In the genomic region with DNA sequence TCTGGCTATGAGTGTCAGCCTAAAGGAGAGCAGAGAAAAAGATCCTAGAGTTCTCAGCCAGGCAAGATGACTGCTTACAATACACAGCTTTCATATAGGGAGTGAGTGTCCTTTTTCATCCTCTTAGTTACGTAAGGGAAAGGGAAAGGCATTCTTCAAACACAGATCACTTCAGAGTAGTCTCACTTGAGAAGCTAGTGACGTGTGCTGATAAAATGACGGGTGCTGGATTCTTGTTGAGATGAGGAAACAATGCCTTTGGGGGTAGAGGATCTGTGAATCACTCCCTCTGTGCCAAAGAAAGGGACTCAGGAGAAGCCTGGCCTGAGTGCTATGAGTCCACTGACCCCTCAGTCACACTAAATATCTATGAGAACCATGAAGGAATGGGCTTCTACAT, we compare ENCODE assay signal across 10 cellular contexts.
DNase-seq lines count a peak whose midpoint lies in the region; ATAC-seq and TF ChIP-seq lines count a peak whose summit lies in the region.
"Had no signal": no experiment of that assay in that cellular context is flagged by ENCODE, and none has a peak within 500 bp of the region (broad histone marks: within the 10 kb centered on the region; RNA-seq: fewer than 3 reads in every experiment).

No MANE protein-coding gene starts in this region.

- H4K8ac ChIP-seq in trophoblast cell (ENCODE audit: low read depth, low read length) = no peak overlapping the region

- peak overlapping the region; percentile 78 to 86 for H3K27ac ChIP-seq in esophagus (ENCODE audit: low read depth in 2 of 2, low read length in 1 of 2)
- peak overlapping the region; percentile 37 for H3K27ac ChIP-seq in trophoblast cell (ENCODE audit: low read depth, low read length)

- peaks cover 29% of the 10 kb centered on the region for H3K27me3 Mint-ChIP-seq in osteocyte (ENCODE audit: unreplicated experiment)
- peaks cover 32% of the 10 kb centered on the region for H3K27me3 Mint-ChIP-seq in activated CD4-positive, alpha-beta T cell treated with anti-CD3 and anti-CD28 coated beads, Interleukin-2, amount 10 ng/mL, durations not matched to agents 24 days and 14 days

- H3K36me3 ChIP-seq in esophagus (ENCODE audit: control insufficient read depth in 2 of 2, insufficient read depth in 2 of 2, low read length in 1 of 2) (no peaks in the 10 kb centered on the region), trophoblast cell (ENCODE audit: control insufficient read depth in 1 of 2, insufficient read depth in 2 of 2, low read length in 2 of 2) (no peaks in the 10 kb centered on the region)

- H3K9ac ChIP-seq in trophoblast cell (ENCODE audit: low read length) = no peak overlapping the region

- no peak overlapping the region for H2BK12ac ChIP-seq in trophoblast cell (ENCODE audit: low read length)

- no peak overlapping the region for H3K4me2 ChIP-seq in trophoblast cell (ENCODE audit: low read length)

- H2AK5ac ChIP-seq in trophoblast cell (ENCODE audit: low read length) = no peak overlapping the region

- ATAC-seq in GM21447 (IDR thresholded peaks at IDR 0.05; ENCODE audit: unreplicated experiment) (no peak), GM19395 (IDR thresholded peaks at IDR 0.05; ENCODE audit: unreplicated experiment) (no peak)
- ATAC-seq: naive thymus-derived CD8-positive, alpha-beta T cell had no signal

- H3K23ac ChIP-seq in trophoblast cell (ENCODE audit: low read length) = no peak overlapping the region

- H3K4me1 ChIP-seq in esophagus (ENCODE audit: control insufficient read depth in 2 of 2, insufficient read depth in 2 of 2, low read length in 1 of 2) = peaks cover 0 to 2% of the 10 kb centered on the region in 2 donors
- peaks cover 25 to 30% of the 10 kb centered on the region in 2 experiments for H3K4me1 ChIP-seq in trophoblast cell (ENCODE audit: control insufficient read depth in 1 of 2, insufficient read depth in 2 of 2, low read length in 2 of 2)

- peak overlapping the region; percentile 40 for H2BK120ac ChIP-seq in trophoblast cell (ENCODE audit: insufficient read depth, low read length, poor library complexity)

- WGBS in esophagus, 2 donors = 51 to 64% methylated on average over 3 of the region's 3 CpGs
- no CpG with 5 or more reads among the region's 3 CpGs for WGBS in trophoblast cell (ENCODE audit: extremely low coverage, insufficient coverage, insufficient read length)

- no peak overlapping the region for H3K18ac ChIP-seq in trophoblast cell (ENCODE audit: low read length)

- H3K27me3 ChIP-seq in esophagus (ENCODE audit: control insufficient read depth in 1 of 2, insufficient read depth in 2 of 2, low read length in 2 of 2) (no peaks in the 10 kb centered on the region), trophoblast cell (ENCODE audit: insufficient read depth, low read length) (no peaks in the 10 kb centered on the region)

- H3K14ac ChIP-seq in trophoblast cell (ENCODE audit: low read length) = no peak overlapping the region

- H3K9me3 ChIP-seq in esophagus (ENCODE audit: control insufficient read depth in 2 of 2, insufficient read depth in 1 of 2, low read depth in 1 of 2, low read length in 1 of 2) = peaks cover 0 to 3% of the 10 kb centered on the region in 2 donors
- peaks cover 4% of the 10 kb centered on the region for H3K9me3 ChIP-seq in trophoblast cell (ENCODE audit: insufficient read depth, low read depth, low read length)

- H3K4me1 Mint-ChIP-seq in osteocyte (ENCODE audit: unreplicated experiment) = peaks cover 20% of the 10 kb centered on the region
- no peaks in the 10 kb centered on the region for H3K4me1 Mint-ChIP-seq in activated CD4-positive, alpha-beta T cell treated with anti-CD3 and anti-CD28 coated beads, Interleukin-2, amount 10 ng/mL, durations not matched to agents 24 days and 14 days

- H3K4ac ChIP-seq in trophoblast cell (ENCODE audit: low read depth, low read length) = no peak overlapping the region

- DNase-seq in HCEC 1CT = peak; percentile 58
- DNase-seq in NCI-H460 (ENCODE audit: extremely low read depth, low read depth) = peak; percentile 94
- peak; percentile 95 to 98 for DNase-seq in trophoblast cell
- DNase-seq in osteocyte (ENCODE audit: extremely low spot score, unreplicated experiment) = no peak
- no peak for DNase-seq in activated CD4-positive, alpha-beta T cell treated with anti-CD3 and anti-CD28 coated beads, Interleukin-2, amount 10 ng/mL, durations not matched to agents 24 days and 14 days
- DNase-seq: activated naive CD4-positive, alpha-beta T cell treated with Interleukin-2 at 50 U/mL for 16 hours; naive thymus-derived CD8-positive, alpha-beta T cell had no signal

- intact Hi-C loops in activated CD4-positive, alpha-beta T cell treated with anti-CD3 and anti-CD28 coated beads, Interleukin-2, amount 10 ng/mL, durations not matched to agents 24 days and 14 days (cut with micrococcal nuclease) = no loop called here

- H3K79me2 ChIP-seq in trophoblast cell (ENCODE audit: control insufficient read depth, insufficient read depth, low read length, poor library complexity) = no peaks in the 10 kb centered on the region

- no peak overlapping the region for H4K12ac ChIP-seq in trophoblast cell (ENCODE audit: low read depth, low read length)

- H3K4me3 ChIP-seq in esophagus (ENCODE audit: low read depth in 1 of 2, low read length in 2 of 2) (no peak overlapping the region), trophoblast cell (ENCODE audit: low read depth, low read length) (no peak overlapping the region)

- no peak overlapping the region for H2AFZ ChIP-seq in trophoblast cell (ENCODE audit: insufficient read depth, low read length, poor library complexity)

- no peak overlapping the region for H3K4me3 Mint-ChIP-seq in osteocyte (ENCODE audit: unreplicated experiment)
- H3K4me3 Mint-ChIP-seq in activated CD4-positive, alpha-beta T cell treated with anti-CD3 and anti-CD28 coated beads, Interleukin-2, amount 10 ng/mL, durations not matched to agents 24 days and 14 days = no peak overlapping the region
- H3K4me3 Mint-ChIP-seq: naive thymus-derived CD8-positive, alpha-beta T cell had no signal

- peaks cover 12% of the 10 kb centered on the region for H3K9me3 Mint-ChIP-seq in osteocyte (ENCODE audit: unreplicated experiment)
- no peaks in the 10 kb centered on the region for H3K9me3 Mint-ChIP-seq in activated CD4-positive, alpha-beta T cell treated with anti-CD3 and anti-CD28 coated beads, Interleukin-2, amount 10 ng/mL, durations not matched to agents 24 days and 14 days

- H3K27ac Mint-ChIP-seq in osteocyte (ENCODE audit: unreplicated experiment) = no peak overlapping the region
- no peak overlapping the region for H3K27ac Mint-ChIP-seq in activated CD4-positive, alpha-beta T cell treated with anti-CD3 and anti-CD28 coated beads, Interleukin-2, amount 10 ng/mL, durations not matched to agents 24 days and 14 days
- H3K27ac Mint-ChIP-seq: naive thymus-derived CD8-positive, alpha-beta T cell had no signal

- peaks cover 21% of the 10 kb centered on the region for H3K79me1 ChIP-seq in trophoblast cell (ENCODE audit: low read length)

- no peak for TF ChIP-seq CTCF in osteocyte (IDR thresholded peaks at IDR 0.05)

- H4K91ac ChIP-seq in trophoblast cell (ENCODE audit: low read depth, low read length) = no peak overlapping the region

- H2BK5ac ChIP-seq in trophoblast cell (ENCODE audit: low read depth, low read length, poor library complexity) = no peak overlapping the region

- no peaks in the 10 kb centered on the region for H3K36me3 Mint-ChIP-seq in osteocyte (ENCODE audit: unreplicated experiment)
- H3K36me3 Mint-ChIP-seq in activated CD4-positive, alpha-beta T cell treated with anti-CD3 and anti-CD28 coated beads, Interleukin-2, amount 10 ng/mL, durations not matched to agents 24 days and 14 days (ENCODE audit: low read depth) = no peaks in the 10 kb centered on the region
- H3K36me3 Mint-ChIP-seq: naive thymus-derived CD8-positive, alpha-beta T cell had no signal

Comparison
In these comparisons a context has a peak if more than half of its experiments do, and no peak if none do; other contexts are left out.
1. DNase-seq: peak in HCEC 1CT (single experiment), NCI-H460 (single experiment) and trophoblast cell (2 of 2); none in osteocyte (single experiment) and activated CD4-positive, alpha-beta T cell treated with anti-CD3 and anti-CD28 coated beads, Interleukin-2, amount 10 ng/mL, durations not matched to agents 24 days and 14 days (single experiment).